Comparison of ENCODE assay signal across 22 cellular contexts in genomic region chrX:102672876-102673275, GRCh38. TPM values are rescaled to one million over a fixed set of nuclear protein-coding genes. Genes with fewer than 3 reads are reported as not detected.
DNase-seq lines count a peak whose midpoint lies in the region; ATAC-seq lines count a peak whose summit lies in the region.
"Had no signal": no experiment of that assay in that cellular context is flagged by ENCODE, and none has a peak within 500 bp of the region (broad histone marks: within the 10 kb centered on the region; RNA-seq: fewer than 3 reads in every experiment).

No MANE protein-coding gene starts in this region.

- no peak overlapping the region for H2BK15ac ChIP-seq in mesenchymal stem cell (ENCODE audit: low read depth, poor library complexity, severe bottlenecking)

- H3K9ac ChIP-seq in mesenchymal stem cell (ENCODE audit: low read length): no peak overlapping the region
- H3K9ac ChIP-seq: GM23248 had no signal

- no peak overlapping the region for H3K4ac ChIP-seq in mesenchymal stem cell (ENCODE audit: low read depth in 1 of 2, low read length in 2 of 2)

- peaks cover 7% of the 10 kb centered on the region for H3K79me1 ChIP-seq in mesenchymal stem cell (replicated peaks; ENCODE audit: low read length, poor library complexity, severe bottlenecking)

- H2BK5ac ChIP-seq in mesenchymal stem cell (ENCODE audit: low read depth, low read length, poor library complexity, severe bottlenecking): no peak overlapping the region

- H3K23ac ChIP-seq in mesenchymal stem cell (ENCODE audit: low read length in 2 of 2): no peak overlapping the region

- no peak overlapping the region for H2BK12ac ChIP-seq in mesenchymal stem cell (ENCODE audit: low read length in 2 of 2)

- H3K36me3 ChIP-seq in mesenchymal stem cell (ENCODE audit: control insufficient read depth in 1 of 2, insufficient read depth in 2 of 2, low read depth in 1 of 2, low read length in 2 of 2): peaks cover 0 to 7% of the 10 kb centered on the region in 2 experiments

- ATAC-seq in right cardiac atrium (peak; percentile 46 to 55), Right ventricle myocardium superior (ENCODE audit: poor library complexity) (no peak)
- no peak for ATAC-seq in activated CD4-positive, CD25-positive, alpha-beta regulatory T cell treated with anti-CD3 and anti-CD28 coated beads, Interleukin-2, amount 50 U/mL, for 24 hours
- ATAC-seq: A549, HCT116, K562 had no signal

- H4K91ac ChIP-seq in mesenchymal stem cell (ENCODE audit: low read length): no peak overlapping the region

- no peaks in the 10 kb centered on the region for H3K4me1 ChIP-seq in right cardiac atrium (ENCODE audit: control insufficient read depth, insufficient read depth, low read length)
- no peaks in the 10 kb centered on the region for H3K4me1 ChIP-seq in mesenchymal stem cell (ENCODE audit: control insufficient read depth, insufficient read depth, low read depth, low read length)
- H3K4me1 ChIP-seq: A549 had no signal

- no peak overlapping the region for H2AFZ ChIP-seq in mesenchymal stem cell (ENCODE audit: low read depth, low read length)
- H2AFZ ChIP-seq: GM23248 had no signal

- no peak overlapping the region for H4K8ac ChIP-seq in mesenchymal stem cell (ENCODE audit: low read length)

- H3K27me3 ChIP-seq in right cardiac atrium (ENCODE audit: control insufficient read depth, insufficient read depth) (no peaks in the 10 kb centered on the region), mesenchymal stem cell (ENCODE audit: control insufficient read depth in 1 of 2, insufficient read depth in 1 of 2, low read length in 2 of 2) (no peaks in the 10 kb centered on the region)

- H3K18ac ChIP-seq in mesenchymal stem cell (ENCODE audit: low read depth in 1 of 2, low read length in 2 of 2): no peak overlapping the region

- H3K9me3 ChIP-seq in right cardiac atrium (ENCODE audit: control insufficient read depth, low read length): no peaks in the 10 kb centered on the region
- H3K9me3 ChIP-seq in mesenchymal stem cell (ENCODE audit: control insufficient read depth, low read length): no peaks in the 10 kb centered on the region
- H3K9me3 ChIP-seq: A549 had no signal

- no peak overlapping the region for H3K27ac ChIP-seq in right cardiac atrium (ENCODE audit: low read length)
- no peak overlapping the region for H3K27ac ChIP-seq in mesenchymal stem cell (ENCODE audit: low read length, poor library complexity, severe bottlenecking)
- H3K27ac ChIP-seq: A549, GM23248 had no signal

- H2AK5ac ChIP-seq in mesenchymal stem cell (ENCODE audit: low read length, severe bottlenecking): no peak overlapping the region

- H3K4me3 ChIP-seq in right cardiac atrium (ENCODE audit: low read length) (no peak overlapping the region), mesenchymal stem cell (ENCODE audit: insufficient read depth in 1 of 2, low read depth in 1 of 2, low read length in 2 of 2) (no peak overlapping the region)
- H3K4me3 ChIP-seq: A549, GM23248, K562 had no signal

- WGBS in right cardiac atrium: 26% methylated on average over 3 of the region's 3 CpGs
- WGBS in mesenchymal stem cell: no CpG with 5 or more reads among the region's 3 CpGs

- no peak overlapping the region for H3K4me2 ChIP-seq in mesenchymal stem cell (ENCODE audit: low read length, poor library complexity, severe bottlenecking)
- H3K4me2 ChIP-seq: A549 had no signal

- H3K14ac ChIP-seq in mesenchymal stem cell (ENCODE audit: low read length in 2 of 2): no peak overlapping the region

- peak in 2 of 3 donors; percentile 24 to 54 for DNase-seq in right cardiac atrium
- no peak for DNase-seq in Right ventricle myocardium superior
- peak; percentile 63 for DNase-seq in astrocyte of the hippocampus (ENCODE audit: low read depth, low spot score)
- peak; percentile 37 for DNase-seq in mesenchymal stem cell
- DNase-seq in iPS-NIHi11 (ENCODE audit: low spot score): no peak
- DNase-seq in HuH-7 (ENCODE audit: low spot score): no peak
- DNase-seq: Calu3; CD4-positive, alpha-beta memory T cell; DMS53; GM23248; NCI-H1092 treated with DMSO at 0.1 percent for 48 hours; NCI-H146; NCI-H2029 treated with DMSO at 0.1 percent for 48 hours; NCI-H2171 treated with DMSO at 0.1 percent for 48 hours; NCI-H510A; NCI-H748 treated with DMSO at 0.1 percent for 48 hours; NK-92 treated with Interleukin-12 subunit alpha and Interleukin-12 subunit beta, amount 100 ng/mL, for 24 hours; SHP77 treated with DMSO at 0.1 percent for 48 hours had no signal

- intact Hi-C loops in right cardiac atrium (cut with DNase I) (no loop called here), Right ventricle myocardium superior (cut with DNase I) (no loop called here)

- H2BK120ac ChIP-seq in mesenchymal stem cell (ENCODE audit: low read depth, low read length): no peak overlapping the region

RNA-seq across cellular contexts. Expression of gene GPRASP1, which starts 21.6 kb away (rescaled TPM):
- total RNA-seq in right cardiac atrium (10 to 100 TPM; 18.0 to 29.8 (median 21.5) TPM), Right ventricle myocardium superior (3.8 TPM)
- 9.9 TPM for polyA plus RNA-seq in right cardiac atrium
- polyA plus RNA-seq in mesenchymal stem cell (2013, experiment 1 of 2): 1.0 TPM
- 0.96 TPM for polyA plus RNA-seq in mesenchymal stem cell (2013, experiment 2 of 2)

RNA-seq across cellular contexts. Expression of gene GPRASP2, which starts 39.4 kb away (rescaled TPM):
- 10 to 100 TPM; 21.2 to 24.1 (median 23.0) TPM for total RNA-seq in right cardiac atrium
- 9.9 TPM for polyA plus RNA-seq in right cardiac atrium
- total RNA-seq in Right ventricle myocardium superior: 11.1 TPM
- polyA plus RNA-seq in mesenchymal stem cell (2013, experiment 1 of 2): 4.7 TPM
- polyA plus RNA-seq in mesenchymal stem cell (2013, experiment 2 of 2): 4.6 TPM

RNA-seq across cellular contexts. Expression of gene GPRASP3, which starts 47.7 kb away (rescaled TPM):
- total RNA-seq in right cardiac atrium (10 to 100 TPM in 2 of 4 donors, 1 to 10 TPM in 2; 8.4 to 12.2 (median 10.1) TPM), Right ventricle myocardium superior (4.8 TPM)
- polyA plus RNA-seq in right cardiac atrium: 2.0 TPM
- polyA plus RNA-seq in mesenchymal stem cell (2013, experiment 1 of 2): 3.3 TPM
- polyA plus RNA-seq in mesenchymal stem cell (2013, experiment 2 of 2): 3.3 TPM

Comparison
In these comparisons a context has a peak if more than half of its experiments do, and no peak if none do; other contexts are left out.
1. ATAC-seq: peak in right cardiac atrium (2 of 2); none in Right ventricle myocardium superior (single experiment) and activated CD4-positive, CD25-positive, alpha-beta regulatory T cell treated with anti-CD3 and anti-CD28 coated beads, Interleukin-2, amount 50 U/mL, for 24 hours (0 of 2).
2. DNase-seq: peak in right cardiac atrium (2 of 3), astrocyte of the hippocampus (single experiment) and mesenchymal stem cell (single experiment); none in Right ventricle myocardium superior (single experiment), iPS-NIHi11 (single experiment) and HuH-7 (single experiment).